ENCODE assay signal across 23 cellular contexts in genomic region chr15:73320619-73321180, GRCh38. TPM values are rescaled to one million over a fixed set of nuclear protein-coding genes. Genes with fewer than 3 reads are reported as not detected.
"Had no signal": no experiment of that assay in that cellular context is flagged by ENCODE, and none has a peak within 500 bp of the region (broad histone marks: within the 10 kb centered on the region; RNA-seq: fewer than 3 reads in every experiment).

No MANE protein-coding gene starts in this region.

- ATAC-seq: esophagus mucosa; left colon; naive thymus-derived CD4-positive, alpha-beta T cell; sciatic nerve had no signal

- H3K9me3 ChIP-seq: neutrophil, suprapubic skin, thyroid gland, upper lobe of left lung, uterus had no signal

- H3K36me3 ChIP-seq: neutrophil, suprapubic skin, thyroid gland, upper lobe of left lung, uterus had no signal

- H3K27ac ChIP-seq: neutrophil, skin epidermis, suprapubic skin, thyroid gland, upper lobe of left lung, uterus had no signal

- H3K36me3 Mint-ChIP-seq: immature natural killer cell; naive thymus-derived CD4-positive, alpha-beta T cell had no signal

- H3K4me3 Mint-ChIP-seq: immature natural killer cell; naive thymus-derived CD4-positive, alpha-beta T cell; nephron progenitor cell had no signal

- H3K9me3 Mint-ChIP-seq: immature natural killer cell; naive thymus-derived CD4-positive, alpha-beta T cell; nephron progenitor cell had no signal

- DNase-seq: effector memory CD4-positive, alpha-beta T cell; immature natural killer cell; left colon; mesendoderm; naive thymus-derived CD4-positive, alpha-beta T cell; nephron progenitor cell; stimulated activated CD4-positive, alpha-beta T cell treated with anti-CD3 and anti-CD28 coated beads, Interleukin-12 subunit alpha, Interleukin-12 subunit beta, amount 100 ng/mL, for 4 hours; stimulated activated naive CD4-positive, alpha-beta T cell; thyroid gland; upper lobe of left lung; uterus had no signal

- H3K27me3 ChIP-seq: thyroid gland, uterus had no signal

- H3K4me1 ChIP-seq: suprapubic skin, thyroid gland, upper lobe of left lung, uterus had no signal

- FAIRE-seq: endometrium, frontal cortex had no signal

- H3K4me3 ChIP-seq: skin epidermis, suprapubic skin, thyroid gland, upper lobe of left lung, uterus had no signal

- H3K27ac Mint-ChIP-seq: immature natural killer cell; naive thymus-derived CD4-positive, alpha-beta T cell; nephron progenitor cell had no signal

RNA-seq across cellular contexts. Expression of gene HCN4, which starts 48.1 kb away (rescaled TPM):
- total RNA-seq: esophagus mucosa, fibroblast of lung, liver, lung microvascular endothelial cell, osteocyte, pulmonary artery endothelial cell, sciatic nerve had no signal
- polyA plus RNA-seq: fibroblast of lung; immature natural killer cell; liver; naive thymus-derived CD4-positive, alpha-beta T cell had no signal
